In the genomic region with DNA sequence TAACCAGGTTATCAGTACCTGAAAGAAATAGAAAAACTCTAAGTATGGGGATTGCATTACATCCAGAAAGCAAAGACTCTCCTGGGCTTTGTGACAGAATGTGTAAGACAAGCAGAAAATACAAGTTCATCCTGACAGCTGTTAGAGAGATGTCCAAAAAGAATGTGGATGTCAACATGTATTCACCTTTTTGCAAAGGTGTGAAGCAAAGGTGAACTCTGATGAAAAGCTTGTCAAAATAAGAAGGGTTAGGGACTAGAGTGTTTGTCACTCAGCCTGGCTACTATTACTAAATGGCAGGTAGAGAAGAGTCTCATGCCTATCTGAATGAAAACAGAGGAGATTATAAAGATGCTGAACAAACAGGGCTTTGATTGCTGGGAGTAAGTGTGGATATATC, we compare ENCODE assay signal across 10 cellular contexts.
"Had no signal": no experiment of that assay in that cellular context is flagged by ENCODE, and none has a peak within 500 bp of the region (broad histone marks: within the 10 kb centered on the region; RNA-seq: fewer than 3 reads in every experiment).

No MANE protein-coding gene starts in this region.

- H3K36me3 ChIP-seq: HAP-1 had no signal

- H3K4me3 ChIP-seq: GM23248, GM23338, HAP-1 had no signal

- H3K4me1 ChIP-seq: HAP-1 had no signal

- ATAC-seq: GM23338, HCT116 had no signal

- H3K9me3 ChIP-seq: HAP-1 had no signal

- FAIRE-seq: H1 had no signal

- H3K4me2 ChIP-seq: GM23338 had no signal

- H2AFZ ChIP-seq: GM23248, GM23338 had no signal

- H3K9ac ChIP-seq: GM23248 had no signal

- H3K27ac ChIP-seq: GM23248 had no signal

- DNase-seq: GM23248, GOT3, H7, H9, HCEC 1CT, HFFc6 had no signal
